ENCODE assay signal across 39 cellular contexts in genomic region chr13:112117258-112117954, GRCh38. TPM values are rescaled to one million over a fixed set of nuclear protein-coding genes. Genes with fewer than 3 reads are reported as not detected.
"Had no signal": no experiment of that assay in that cellular context is flagged by ENCODE, and none has a peak within 500 bp of the region (broad histone marks: within the 10 kb centered on the region; RNA-seq: fewer than 3 reads in every experiment).

No MANE protein-coding gene starts in this region.

- H3K4me3 Mint-ChIP-seq: activated CD4-positive, alpha-beta memory T cell treated with anti-CD3 and anti-CD28 coated beads for 36 hours; activated naive CD4-positive, alpha-beta T cell treated with anti-CD3 and anti-CD28 coated beads for 36 hours; activated T-cell treated with anti-CD3 and anti-CD28 coated beads, Interleukin-2, amount 50 U/mL, for 4 hours; activated T-helper 1 cell treated with anti-CD3 and anti-CD28 coated beads, Interleukin-12 subunit alpha, Interleukin-12 subunit beta, Interleukin-2, Interleukin-4 antibody, amounts not matched to agents 30 ng/mL and 10 ng/mL and 1 ng/mL, durations not matched to agents 14 hours and 24 hours and 36 hours; T-helper 1 cell treated with Interleukin-12 subunit alpha and Interleukin-12 subunit beta and Interleukin-4 antibody, amounts not matched to agents 30 μg/mL and 1 μg/mL, for 36 hours; T-helper 2 cell treated with Interferon-gamma antibody and Interleukin-4, amounts not matched to agents 5 μg/mL and 100 μg/mL, for 36 hours; WTC11 had no signal

- H3K4me1 ChIP-seq: adrenal gland, body of pancreas, breast epithelium, SJSA1 had no signal

- H3K4me1 Mint-ChIP-seq: WTC11 had no signal

- H3K27ac Mint-ChIP-seq: activated CD4-positive, alpha-beta memory T cell treated with anti-CD3 and anti-CD28 coated beads for 36 hours; activated naive CD4-positive, alpha-beta T cell treated with anti-CD3 and anti-CD28 coated beads for 36 hours; activated naive CD4-positive, alpha-beta T cell treated with anti-CD3 and anti-CD28 coated beads, Interleukin-2, amount 50 U/mL, for 72 hours; activated T-helper 1 cell treated with anti-CD3 and anti-CD28 coated beads, Interleukin-12 subunit alpha, Interleukin-12 subunit beta, Interleukin-2, Interleukin-4 antibody, amounts not matched to agents 30 ng/mL and 10 ng/mL and 1 ng/mL, durations not matched to agents 14 hours and 24 hours and 36 hours; T-helper 1 cell treated with Interleukin-12 subunit alpha and Interleukin-12 subunit beta and Interleukin-4 antibody, amounts not matched to agents 30 μg/mL and 1 μg/mL, for 36 hours; T-helper 2 cell treated with Interferon-gamma antibody and Interleukin-4, amounts not matched to agents 5 μg/mL and 100 μg/mL, for 36 hours; WTC11 had no signal

- ATAC-seq: activated naive CD4-positive, alpha-beta T cell treated with anti-CD3 and anti-CD28 coated beads, Interleukin-2, amount 50 U/mL, for 72 hours; activated T-cell treated with anti-CD3 and anti-CD28 coated beads, Interleukin-2, amount 50 U/mL, for 4 hours; body of pancreas; PC-3; WTC11 had no signal

- H3K9me3 Mint-ChIP-seq: activated CD4-positive, alpha-beta memory T cell treated with anti-CD3 and anti-CD28 coated beads for 36 hours; activated naive CD4-positive, alpha-beta T cell treated with anti-CD3 and anti-CD28 coated beads for 36 hours; activated naive CD4-positive, alpha-beta T cell treated with anti-CD3 and anti-CD28 coated beads, Interleukin-2, amount 50 U/mL, for 72 hours; activated T-cell treated with anti-CD3 and anti-CD28 coated beads, Interleukin-2, amount 50 U/mL, for 4 hours; activated T-helper 1 cell treated with anti-CD3 and anti-CD28 coated beads, Interleukin-12 subunit alpha, Interleukin-12 subunit beta, Interleukin-2, Interleukin-4 antibody, amounts not matched to agents 30 ng/mL and 10 ng/mL and 1 ng/mL, durations not matched to agents 14 hours and 24 hours and 36 hours; T-helper 1 cell treated with Interleukin-12 subunit alpha and Interleukin-12 subunit beta and Interleukin-4 antibody, amounts not matched to agents 30 μg/mL and 1 μg/mL, for 36 hours; T-helper 2 cell treated with Interferon-gamma antibody and Interleukin-4, amounts not matched to agents 5 μg/mL and 100 μg/mL, for 36 hours; WTC11 had no signal

- H3K36me3 ChIP-seq: adrenal gland, breast epithelium, Peyer's patch, SJSA1 had no signal

- DNase-seq: activated CD4-positive, alpha-beta memory T cell treated with anti-CD3 and anti-CD28 coated beads for 36 hours; activated CD4-positive, alpha-beta T cell treated with anti-CD3 and anti-CD28 coated beads for 4 hours; activated CD4-positive, alpha-beta T cell treated with anti-CD3 and anti-CD28 coated beads, Interleukin-2, amount 50 U/mL, for 1 hour; activated CD4-positive, CD25-positive, alpha-beta regulatory T cell treated with anti-CD3 and anti-CD28 coated beads, Interleukin-2, amount 50 U/mL, for 72 hours; activated CD8-positive, alpha-beta memory T cell treated with anti-CD3 and anti-CD28 coated beads, Interleukin-2, amount 50 U/mL, for 4 hours; activated gamma-delta T cell treated with Interleukin-2 at 50 U/mL for 16 hours; activated naive CD4-positive, alpha-beta T cell treated with anti-CD3 and anti-CD28 coated beads for 36 hours; activated T-cell treated with anti-CD3 and anti-CD28 coated beads for 4 hours; activated T-cell treated with anti-CD3 and anti-CD28 coated beads, Interleukin-2, amount 50 U/mL, for 4 hours; body of pancreas; MM.1S; MV-4-11; NCI-H1092 treated with DMSO at 0.1 percent for 48 hours; NCI-H1417; NCI-H146; NCI-H187; NCI-H2029 treated with DMSO at 0.1 percent for 48 hours; NCI-H2107; NCI-H2171; NCI-H510A; NCI-H526; NCI-H748 treated with DMSO at 0.1 percent for 48 hours; NK-92 treated with Interleukin-12 subunit alpha and Interleukin-12 subunit beta, amount 100 ng/mL, for 24 hours; PC-3; Peyer's patch; RPMI8226; SHP77 treated with DMSO at 0.1 percent for 48 hours; SK-N-SH had no signal

- H3K27me3 ChIP-seq: body of pancreas, Peyer's patch had no signal

- H3K36me3 Mint-ChIP-seq: activated CD4-positive, alpha-beta memory T cell treated with anti-CD3 and anti-CD28 coated beads for 36 hours; activated naive CD4-positive, alpha-beta T cell treated with anti-CD3 and anti-CD28 coated beads, Interleukin-2, amount 50 U/mL, for 72 hours; WTC11 had no signal

- H3K9me3 ChIP-seq: adrenal gland, body of pancreas, breast epithelium, Peyer's patch, SJSA1, SK-N-SH had no signal

- H3K27ac ChIP-seq: adrenal gland, body of pancreas, breast epithelium, KMS-11, Peyer's patch, SJSA1 had no signal

- H3K4me3 ChIP-seq: adrenal gland, body of pancreas, breast epithelium, Peyer's patch, SJSA1 had no signal

RNA-seq across cellular contexts. Expression of gene SOX1, which starts 50.5 kb away (rescaled TPM):
- total RNA-seq: activated CD4-positive, alpha-beta memory T cell treated with anti-CD3 and anti-CD28 coated beads for 36 hours; activated naive CD4-positive, alpha-beta T cell treated with anti-CD3 and anti-CD28 coated beads for 36 hours; activated naive CD4-positive, alpha-beta T cell treated with anti-CD3 and anti-CD28 coated beads, Interleukin-2, amount 50 U/mL, for 72 hours; activated T-helper 1 cell treated with anti-CD3 and anti-CD28 coated beads, Interleukin-12 subunit alpha, Interleukin-12 subunit beta, Interleukin-2, Interleukin-4 antibody, amounts not matched to agents 30 ng/mL and 10 ng/mL and 1 ng/mL, durations not matched to agents 14 hours and 24 hours and 36 hours; adrenal gland; astrocyte; body of pancreas; breast epithelium; LHCN-M2; PC-3; Peyer's patch; SJSA1 had no signal
